Comparison of ENCODE assay signal across 8 cellular contexts in genomic region chr6:33091957-33092356, GRCh38. TPM values are rescaled to one million over a fixed set of nuclear protein-coding genes. Genes with fewer than 3 reads are reported as not detected.
A peak's percentile ranks its signal among the peaks of the same experiment; 100 is the strongest.
DNase-seq lines count a peak whose midpoint lies in the region; ATAC-seq, FAIRE-seq and TF ChIP-seq lines count a peak whose summit lies in the region.

No MANE protein-coding gene starts in this region.

- no peaks in the 10 kb centered on the region for H4K20me1 ChIP-seq in DOHH2 (ENCODE audit: control insufficient read depth, insufficient read depth, low read depth, low read length)

- H3K4me2 ChIP-seq in DOHH2 (ENCODE audit: low read length), result no peak overlapping the region

- no peaks in the 10 kb centered on the region for H3K9me3 ChIP-seq in DOHH2 (ENCODE audit: control insufficient read depth, insufficient read depth, low read length)

- H3K27ac ChIP-seq in DOHH2 (ENCODE audit: low read depth, low read length), result no peak overlapping the region

- no peaks in the 10 kb centered on the region for H3K9me2 ChIP-seq in DOHH2 (replicated peaks; ENCODE audit: control insufficient read depth, low read length)

- H3K36me3 ChIP-seq in DOHH2 (ENCODE audit: control insufficient read depth, low read length), result no peaks in the 10 kb centered on the region

- H3K27me3 Mint-ChIP-seq in stimulated activated memory B cell treated with anti-CD40 and anti-IgM and Interleukin-4, amounts not matched to agents 10 μg/mL and 1 μg/mL and 100 μg/mL, for 72 hours, result no peaks in the 10 kb centered on the region

- TF ChIP-seq CTCF in DOHH2 (IDR thresholded peaks at IDR 0.05; ENCODE audit: low read depth, low read length, poor library complexity, severe bottlenecking), result peak; percentile 87

- H3K79me2 ChIP-seq in DOHH2 (ENCODE audit: control insufficient read depth, low read length), result no peaks in the 10 kb centered on the region

- peak; percentile 71 for ATAC-seq in stimulated activated memory B cell treated with anti-CD40 and anti-IgM and Interleukin-4, amounts not matched to agents 10 μg/mL and 1 μg/mL and 100 μg/mL, for 72 hours
- ATAC-seq in GM19395 (IDR thresholded peaks at IDR 0.05; ENCODE audit: unreplicated experiment), result no peak

- H3K27ac Mint-ChIP-seq in stimulated activated memory B cell treated with anti-CD40 and anti-IgM and Interleukin-4, amounts not matched to agents 10 μg/mL and 1 μg/mL and 100 μg/mL, for 72 hours, result peak overlapping the region; percentile 21

- H3K9me3 Mint-ChIP-seq in stimulated activated memory B cell treated with anti-CD40 and anti-IgM and Interleukin-4, amounts not matched to agents 10 μg/mL and 1 μg/mL and 100 μg/mL, for 72 hours, result no peaks in the 10 kb centered on the region

- H3K27me3 ChIP-seq in DOHH2 (ENCODE audit: control insufficient read depth, low read length), result no peaks in the 10 kb centered on the region

- no peak overlapping the region for H3K4me3 ChIP-seq in DOHH2 (ENCODE audit: low read length)

- H3K4me1 ChIP-seq in DOHH2 (ENCODE audit: control insufficient read depth, low read length), result peaks cover 5% of the 10 kb centered on the region; the same call in 1 of the 2 replicates

- peaks cover 63% of the 10 kb centered on the region for H3K4me1 Mint-ChIP-seq in stimulated activated memory B cell treated with anti-CD40 and anti-IgM and Interleukin-4, amounts not matched to agents 10 μg/mL and 1 μg/mL and 100 μg/mL, for 72 hours

- DNase-seq in OCI-M1 (lab: John Stamatoyannopoulos, UW), result peak; percentile 79
- peak; percentile 18 for DNase-seq in activated gamma-delta T cell (lab: John Stamatoyannopoulos, UW)
- peak; percentile 67 for DNase-seq in islet precursor cell
- no peak for DNase-seq in cortex of kidney (lab: John Stamatoyannopoulos, UW)
- DNase-seq in frontal cortex (ENCODE audit: low spot score in 2 of 2), result no peak

- H3K36me3 Mint-ChIP-seq in stimulated activated memory B cell treated with anti-CD40 and anti-IgM and Interleukin-4, amounts not matched to agents 10 μg/mL and 1 μg/mL and 100 μg/mL, for 72 hours, result peaks cover 24% of the 10 kb centered on the region

- no peak overlapping the region for H3K4me3 Mint-ChIP-seq in stimulated activated memory B cell treated with anti-CD40 and anti-IgM and Interleukin-4, amounts not matched to agents 10 μg/mL and 1 μg/mL and 100 μg/mL, for 72 hours

- 0 out of 2 replicates have a peak, but pooled peaks cover 2% of the 10 kb centered on the region for H3F3A ChIP-seq in DOHH2 (ENCODE audit: control insufficient read depth, insufficient read depth)

- no peak for FAIRE-seq in frontal cortex (lab: Jason Lieb, UNC)

RNA-seq across cellular contexts. Expression of gene HLA-DPB1, which starts 16.2 kb away (rescaled TPM):
- 2.4 TPM for total RNA-seq in frontal cortex

RNA-seq across cellular contexts. Expression of gene HLA-DPA1, which starts 18.5 kb away (rescaled TPM):
- 1.6 TPM for total RNA-seq in frontal cortex

Comparison
In these comparisons a context has a peak if more than half of its experiments do, and no peak if none do; other contexts are left out.
1. DNase-seq: peak in OCI-M1 (single experiment), activated gamma-delta T cell (single experiment) and islet precursor cell (single experiment); none in cortex of kidney (single experiment) and frontal cortex (0 of 2).